Comparison of ENCODE assay signal across 8 cellular contexts in genomic region chr7:4882169-4882741, GRCh38. TPM values are rescaled to one million over a fixed set of nuclear protein-coding genes. Genes with fewer than 3 reads are reported as not detected.
DNase-seq lines count a peak whose midpoint lies in the region; ATAC-seq, FAIRE-seq and TF ChIP-seq lines count a peak whose summit lies in the region.

No MANE protein-coding gene starts in this region.

- H3K9me3 Mint-ChIP-seq in activated naive CD4-positive, alpha-beta T cell treated with anti-CD3 and anti-CD28 coated beads for 36 hours, result no peaks in the 10 kb centered on the region
- H3K9me3 Mint-ChIP-seq in activated naive CD4-positive, alpha-beta T cell treated with anti-CD3 and anti-CD28 coated beads, Interleukin-2, amount 50 U/mL, for 72 hours, result no peaks in the 10 kb centered on the region

- H2AFZ ChIP-seq in keratinocyte (ENCODE audit: control insufficient read depth, low read length) (no peak overlapping the region), smooth muscle cell (ENCODE audit: low read depth) (peak overlapping the region; percentile 45)

- H3K79me2 ChIP-seq in keratinocyte (ENCODE audit: control insufficient read depth, insufficient read depth, low read length) (no peaks in the 10 kb centered on the region), smooth muscle cell (ENCODE audit: low read depth) (peaks cover 6% of the 10 kb centered on the region)

- H3K4me2 ChIP-seq in keratinocyte (ENCODE audit: control insufficient read depth, extremely low read depth, insufficient read depth, low read depth, low read length), result peak overlapping the region; percentile 33
- H3K4me2 ChIP-seq in smooth muscle cell, result peak overlapping the region; percentile 94

- CTCF ChIA-PET in activated naive CD4-positive, alpha-beta T cell treated with anti-CD3 and anti-CD28 coated beads for 36 hours (lab: Charles Lee), result interaction anchor here (0.5 to 2.8 kb wide), 8 partner anchors 8 to 309 kb away, joined by 3 to 23 read pairs (median 3); no protein-coding TSS in a partner anchor

- FAIRE-seq in bronchial epithelial cell (lab: Jason Lieb, UNC) (no peak), keratinocyte (lab: Jason Lieb, UNC) (no peak)

- dilution Hi-C loops in keratinocyte (cut with MboI; ENCODE audit: extremely low pct_ligation_motif_present, low sequenced_read_pairs), result no loop called here

- H3K9ac ChIP-seq in keratinocyte (ENCODE audit: control insufficient read depth, extremely low read depth, insufficient read depth, low read length), result no peak overlapping the region
- H3K9ac ChIP-seq in smooth muscle cell (ENCODE audit: low read depth), result peak overlapping the region; percentile 72

- H4K20me1 ChIP-seq in keratinocyte (ENCODE audit: control insufficient read depth, extremely low read depth, insufficient read depth, low read length) (no peaks in the 10 kb centered on the region), smooth muscle cell (ENCODE audit: low read depth) (no peaks in the 10 kb centered on the region)

- H3K9me3 ChIP-seq in keratinocyte (ENCODE audit: control insufficient read depth, low read depth, low read length) (no peaks in the 10 kb centered on the region), smooth muscle cell (replicated peaks; ENCODE audit: low read depth) (no peaks in the 10 kb centered on the region)

- no peaks in the 10 kb centered on the region for H3K36me3 Mint-ChIP-seq in activated naive CD4-positive, alpha-beta T cell treated with anti-CD3 and anti-CD28 coated beads for 36 hours (ENCODE audit: low read depth)
- no peaks in the 10 kb centered on the region for H3K36me3 Mint-ChIP-seq in activated naive CD4-positive, alpha-beta T cell treated with anti-CD3 and anti-CD28 coated beads, Interleukin-2, amount 50 U/mL, for 72 hours

- H3K9me1 ChIP-seq in keratinocyte (ENCODE audit: control insufficient read depth, extremely low read depth, insufficient read depth, low read length), result no peaks in the 10 kb centered on the region

- H3K4me1 Mint-ChIP-seq in activated naive CD4-positive, alpha-beta T cell treated with anti-CD3 and anti-CD28 coated beads for 36 hours (ENCODE audit: low read depth), result peaks cover 10% of the 10 kb centered on the region

- no peak overlapping the region for H3K27ac Mint-ChIP-seq in activated naive CD4-positive, alpha-beta T cell treated with anti-CD3 and anti-CD28 coated beads for 36 hours
- no peak overlapping the region for H3K27ac Mint-ChIP-seq in activated naive CD4-positive, alpha-beta T cell treated with anti-CD3 and anti-CD28 coated beads, Interleukin-2, amount 50 U/mL, for 72 hours

- H3K36me3 ChIP-seq in bronchial epithelial cell (ENCODE audit: control insufficient read depth, insufficient read depth, low read length), result no peaks in the 10 kb centered on the region
- no peaks in the 10 kb centered on the region for H3K36me3 ChIP-seq in keratinocyte (ENCODE audit: control insufficient read depth in 2 of 2, extremely low read depth in 1 of 2, insufficient read depth in 2 of 2, low read length in 2 of 2)
- no peaks in the 10 kb centered on the region for H3K36me3 ChIP-seq in smooth muscle cell (ENCODE audit: low read depth)

- H3K4me3 ChIP-seq in bronchial epithelial cell (ENCODE audit: low read depth, low read length) (no peak overlapping the region), keratinocyte (ENCODE audit: control insufficient read depth in 2 of 3, extremely low read depth in 1 of 3, insufficient read depth in 2 of 3, low read depth in 1 of 3, low read length in 3 of 3) (no peak overlapping the region), smooth muscle cell (peak overlapping the region; percentile 53)

- no peak for ATAC-seq in activated naive CD4-positive, alpha-beta T cell treated with anti-CD3 and anti-CD28 coated beads, Interleukin-2, amount 50 U/mL, for 72 hours
- ATAC-seq in HG02763 (IDR thresholded peaks at IDR 0.05; ENCODE audit: unreplicated experiment) (no peak), GM19395 (IDR thresholded peaks at IDR 0.05; ENCODE audit: unreplicated experiment) (no peak)

- DNase-seq in activated naive CD4-positive, alpha-beta T cell treated with anti-CD3 and anti-CD28 coated beads for 36 hours, result no peak
- DNase-seq in activated naive CD4-positive, alpha-beta T cell treated with anti-CD3 and anti-CD28 coated beads, Interleukin-2, amount 50 U/mL, for 72 hours (ENCODE audit: low spot score in 2 of 2), result no peak
- DNase-seq in bronchial epithelial cell (ENCODE audit: low read depth), result peak; percentile 9
- no peak for DNase-seq in keratinocyte (ENCODE audit: low read depth, low spot score)
- DNase-seq in smooth muscle cell (lab: John Stamatoyannopoulos, UW; ENCODE audit: unreplicated experiment), result peak; percentile 38
- no peak for DNase-seq in RKO (ENCODE audit: low spot score)

- peaks cover 11% of the 10 kb centered on the region for H3F3A ChIP-seq in smooth muscle cell (ENCODE audit: low read depth)

- TF ChIP-seq CTCF in bronchial epithelial cell (IDR thresholded peaks at IDR 0.05; ENCODE audit: insufficient read depth, low read length, severe bottlenecking) (no peak), keratinocyte (optimal IDR thresholded peaks at IDR 0.05 in 1 of 3, IDR thresholded peaks at IDR 0.05 in 1 of 3, conservative IDR thresholded peaks at IDR 0.05 in 1 of 3; ENCODE audit: extremely low read depth in 1 of 3, insufficient read depth in 2 of 3, low read length in 3 of 3) (no peak), smooth muscle cell (IDR thresholded peaks at IDR 0.05; ENCODE audit: borderline replicate concordance, insufficient read depth, poor library complexity, severe bottlenecking) (no peak)

- H3K4me3 Mint-ChIP-seq in activated naive CD4-positive, alpha-beta T cell treated with anti-CD3 and anti-CD28 coated beads for 36 hours, result peak overlapping the region; percentile 56

- H3K27me3 ChIP-seq in bronchial epithelial cell (ENCODE audit: control insufficient read depth, insufficient read depth, low read length) (no peaks in the 10 kb centered on the region), keratinocyte (ENCODE audit: control insufficient read depth, extremely low read depth, insufficient read depth, low read length) (peaks cover 36% of the 10 kb centered on the region), smooth muscle cell (ENCODE audit: low read depth) (no peaks in the 10 kb centered on the region)

- 2% methylated on average over 25 of the region's 25 CpGs for WGBS in smooth muscle cell (ENCODE audit: low lambda C conversion rate)

- intact Hi-C loops in activated naive CD4-positive, alpha-beta T cell treated with anti-CD3 and anti-CD28 coated beads for 36 hours (cut with micrococcal nuclease), result loop anchor here (2.0 to 5.0 kb wide), 2 partner anchors 91 to 200 kb away; partner anchors contain the start of gene FOXK1

- H3K27ac ChIP-seq in keratinocyte (ENCODE audit: control insufficient read depth, insufficient read depth, low read length), result no peak overlapping the region
- H3K27ac ChIP-seq in smooth muscle cell (ENCODE audit: low read depth), result peak overlapping the region; percentile 87

- peaks cover 33% of the 10 kb centered on the region for H3K27me3 Mint-ChIP-seq in activated naive CD4-positive, alpha-beta T cell treated with anti-CD3 and anti-CD28 coated beads for 36 hours (ENCODE audit: low read depth)

- H3K4me1 ChIP-seq in keratinocyte (ENCODE audit: control insufficient read depth, extremely low read depth, insufficient read depth, low read length) (peaks cover 5% of the 10 kb centered on the region), smooth muscle cell (ENCODE audit: low read depth) (peaks cover 12% of the 10 kb centered on the region)

RNA-seq across cellular contexts. Expression of gene RADIL, which starts 1.3 kb away (rescaled TPM):
- total RNA-seq in activated naive CD4-positive, alpha-beta T cell treated with anti-CD3 and anti-CD28 coated beads for 36 hours, result under 1 TPM; 0.42 to 0.55 TPM
- under 1 TPM; 0.18 to 0.35 TPM for total RNA-seq in activated naive CD4-positive, alpha-beta T cell treated with anti-CD3 and anti-CD28 coated beads, Interleukin-2, amount 50 U/mL, for 72 hours
- total RNA-seq in bronchial epithelial cell, result under 0.01 TPM in 1 of 2 replicates, not detected in the other
- polyA plus RNA-seq in keratinocyte, result 0.09 TPM in 1 of 3 replicates, not detected in the others
- polyA plus RNA-seq in keratinocyte (2011; ENCODE audit: low read depth), result not detected
- not detected in 2 replicates for polyA plus RNA-seq in keratinocyte (2011; cell fraction: cytosol; rRNA removed)
- polyA plus RNA-seq in keratinocyte (2011; cell fraction: nucleus; rRNA removed), result not detected in 2 replicates
- 0.04 and 0.08 TPM in 2 replicates for polyA plus RNA-seq in keratinocyte (2012; ENCODE audit: low replicate concordance)
- polyA minus RNA-seq in keratinocyte, result not detected in 3 replicates
- polyA minus RNA-seq in keratinocyte (2011; cell fraction: cytosol; rRNA and poly(A)+ RNA removed), result not detected
- not detected in 2 replicates for polyA minus RNA-seq in keratinocyte (2011; cell fraction: nucleus; rRNA and poly(A)+ RNA removed)
- total RNA-seq in smooth muscle cell, result 4.1 and 4.7 TPM in 2 replicates
- 8.0 and 10.7 TPM in 2 replicates for polyA plus RNA-seq in smooth muscle cell

RNA-seq across cellular contexts. Expression of gene PAPOLB, which starts 20.4 kb away (rescaled TPM):
- total RNA-seq in activated naive CD4-positive, alpha-beta T cell treated with anti-CD3 and anti-CD28 coated beads for 36 hours, result not detected
- not detected for total RNA-seq in activated naive CD4-positive, alpha-beta T cell treated with anti-CD3 and anti-CD28 coated beads, Interleukin-2, amount 50 U/mL, for 72 hours
- total RNA-seq in bronchial epithelial cell, result under 0.01 TPM in 1 of 2 replicates, not detected in the other
- not detected in 3 replicates for polyA plus RNA-seq in keratinocyte
- polyA plus RNA-seq in keratinocyte (2011; ENCODE audit: low read depth), result not detected
- polyA plus RNA-seq in keratinocyte (2011; cell fraction: cytosol; rRNA removed), result not detected in 2 replicates
- not detected in 2 replicates for polyA plus RNA-seq in keratinocyte (2011; cell fraction: nucleus; rRNA removed)
- polyA plus RNA-seq in keratinocyte (2012; ENCODE audit: low replicate concordance), result not detected in 2 replicates
- not detected in 3 replicates for polyA minus RNA-seq in keratinocyte
- polyA minus RNA-seq in keratinocyte (2011; cell fraction: cytosol; rRNA and poly(A)+ RNA removed), result not detected
- not detected in 2 replicates for polyA minus RNA-seq in keratinocyte (2011; cell fraction: nucleus; rRNA and poly(A)+ RNA removed)
- 0.18 TPM in 1 of 2 replicates, not detected in the other for total RNA-seq in smooth muscle cell
- polyA plus RNA-seq in smooth muscle cell, result not detected in 2 replicates

Comparison
In these comparisons a context has a peak if more than half of its experiments do, and no peak if none do; other contexts are left out.
1. DNase-seq: peak in bronchial epithelial cell (single experiment) and smooth muscle cell (single experiment); none in activated naive CD4-positive, alpha-beta T cell treated with anti-CD3 and anti-CD28 coated beads for 36 hours (single experiment), activated naive CD4-positive, alpha-beta T cell treated with anti-CD3 and anti-CD28 coated beads, Interleukin-2, amount 50 U/mL, for 72 hours (0 of 2), keratinocyte (single experiment) and RKO (single experiment).